In the genomic region with DNA sequence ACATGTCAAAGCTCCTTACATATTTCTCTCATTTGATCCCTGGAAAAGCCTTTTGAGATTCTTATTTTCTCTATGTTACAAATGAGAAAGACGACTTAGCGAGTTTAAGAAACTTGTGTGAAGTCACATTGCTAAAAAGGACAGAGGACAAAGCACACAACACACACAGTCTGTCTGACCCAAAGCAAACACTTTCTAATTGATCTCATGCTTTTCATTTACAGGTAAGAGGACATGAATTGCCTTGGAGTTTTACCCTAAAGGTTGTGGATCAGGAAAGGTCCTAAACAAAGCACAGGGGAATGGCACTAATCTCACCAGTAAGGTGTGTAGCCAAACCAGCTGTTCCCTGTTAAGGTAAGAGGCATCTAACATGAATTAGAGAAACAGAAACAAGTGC, we compare ENCODE assay signal across 23 cellular contexts. TPM values are rescaled to one million over a fixed set of nuclear protein-coding genes. Genes with fewer than 3 reads are reported as not detected.
DNase-seq lines count a peak whose midpoint lies in the region; ATAC-seq and TF ChIP-seq lines count a peak whose summit lies in the region.
"Had no signal": no experiment of that assay in that cellular context is flagged by ENCODE, and none has a peak within 500 bp of the region (broad histone marks: within the 10 kb centered on the region; RNA-seq: fewer than 3 reads in every experiment).

No MANE protein-coding gene starts in this region.

- H3K4me3 Mint-ChIP-seq in progenitor cell of endocrine pancreas (ENCODE audit: low read depth), result no peak overlapping the region
- H3K4me3 Mint-ChIP-seq: CD14-positive monocyte; CD4-positive, alpha-beta memory T cell; CD4-positive, CD25-positive, alpha-beta regulatory T cell; CD8-positive, alpha-beta memory T cell had no signal

- H3K4me2 ChIP-seq in hepatocyte, result peak overlapping the region; percentile 67

- no peaks in the 10 kb centered on the region for H3K36me3 Mint-ChIP-seq in progenitor cell of endocrine pancreas (ENCODE audit: insufficient read depth)

- peak; percentile 46 for ATAC-seq in left lobe of liver
- no peak for ATAC-seq in HG02870 (IDR thresholded peaks at IDR 0.05; ENCODE audit: unreplicated experiment)
- ATAC-seq in GM21717 (IDR thresholded peaks at IDR 0.05; ENCODE audit: unreplicated experiment), result no peak
- ATAC-seq: GM12878 had no signal

- peaks cover 19% of the 10 kb centered on the region for H3K4me1 Mint-ChIP-seq in progenitor cell of endocrine pancreas (ENCODE audit: low read depth)
- H3K4me1 Mint-ChIP-seq: CD8-positive, alpha-beta memory T cell had no signal

- no peaks in the 10 kb centered on the region for H3K79me2 ChIP-seq in hepatocyte

- peak overlapping the region; percentile 22 for H3K27ac Mint-ChIP-seq in progenitor cell of endocrine pancreas
- H3K27ac Mint-ChIP-seq: CD14-positive monocyte; CD4-positive, alpha-beta memory T cell; CD8-positive, alpha-beta memory T cell had no signal

- no peak for TF ChIP-seq CTCF in hepatocyte (IDR thresholded peaks at IDR 0.05; ENCODE audit: poor library complexity)
- no peak for TF ChIP-seq CTCF in progenitor cell of endocrine pancreas (IDR thresholded peaks at IDR 0.05; ENCODE audit: unreplicated experiment)

- no peaks in the 10 kb centered on the region for H3K36me3 ChIP-seq in hepatocyte (replicated peaks; ENCODE audit: insufficient read depth, low read depth)
- H3K36me3 ChIP-seq: BLaER1 had no signal

- no peak overlapping the region for H2AFZ ChIP-seq in hepatocyte

- H3K4me3 ChIP-seq in hepatocyte, result no peak overlapping the region
- H3K4me3 ChIP-seq: BLaER1, GM12878 had no signal

- no peaks in the 10 kb centered on the region for H3K27me3 Mint-ChIP-seq in progenitor cell of endocrine pancreas
- H3K27me3 Mint-ChIP-seq: CD4-positive, alpha-beta memory T cell; CD4-positive, CD25-positive, alpha-beta regulatory T cell; CD8-positive, alpha-beta memory T cell had no signal

- H3K9me2 ChIP-seq in hepatocyte (replicated peaks; ENCODE audit: insufficient read depth), result no peaks in the 10 kb centered on the region

- 67% methylated on average over 2 of the region's 2 CpGs for WGBS in hepatocyte (ENCODE audit: low lambda C conversion rate, missing lambda C conversion rate)

- H3K9me3 ChIP-seq in hepatocyte (ENCODE audit: low read depth), result no peaks in the 10 kb centered on the region
- H3K9me3 ChIP-seq: BE2C, BLaER1 had no signal

- no peaks in the 10 kb centered on the region for H3K27me3 ChIP-seq in hepatocyte
- H3K27me3 ChIP-seq: BE2C, BLaER1 had no signal

- H3K9me3 Mint-ChIP-seq in progenitor cell of endocrine pancreas (ENCODE audit: low read depth), result no peaks in the 10 kb centered on the region
- H3K9me3 Mint-ChIP-seq: CD4-positive, alpha-beta memory T cell; CD4-positive, CD25-positive, alpha-beta regulatory T cell; CD8-positive, alpha-beta memory T cell had no signal

- H3K27ac ChIP-seq in hepatocyte, result peak overlapping the region; percentile 28
- H3K27ac ChIP-seq: BLaER1 had no signal

- H3K4me1 ChIP-seq in hepatocyte (ENCODE audit: insufficient read depth), result peaks cover 2% of the 10 kb centered on the region
- H3K4me1 ChIP-seq: BE2C had no signal

- DNase-seq in hepatocyte (ENCODE audit: low spot score) (no peak), left lobe of liver (ENCODE audit: low spot score) (no peak), progenitor cell of endocrine pancreas (ENCODE audit: low spot score, unreplicated experiment) (no peak)
- DNase-seq: 8988T; ACHN; BE2C; C1 segment of cervical spinal cord; CD4-positive, alpha-beta memory T cell; CD4-positive, CD25-positive, alpha-beta regulatory T cell; CD8-positive, alpha-beta memory T cell; COR-L47; DMS 273 treated with DMSO at 0.1 percent for 48 hours; DMS153; DMS53; DMS79; DND-41; EL; GDM1 had no signal

- no peaks in the 10 kb centered on the region for H4K20me1 ChIP-seq in hepatocyte (ENCODE audit: insufficient read depth, poor library complexity, severe bottlenecking)
- H4K20me1 ChIP-seq: BLaER1 had no signal

RNA-seq across cellular contexts. Expression of a gene that starts 18.7 kb away (rescaled TPM):
- total RNA-seq in hepatocyte (19.1 and 19.3 TPM in 2 replicates), left lobe of liver (2.9 TPM), progenitor cell of endocrine pancreas (7.3 and 9.9 TPM in 2 replicates)
- polyA plus RNA-seq in hepatocyte, result 10.1 and 12.7 TPM in 2 replicates
